24 cellular contexts compared by ENCODE assay signal in the genomic region with DNA sequence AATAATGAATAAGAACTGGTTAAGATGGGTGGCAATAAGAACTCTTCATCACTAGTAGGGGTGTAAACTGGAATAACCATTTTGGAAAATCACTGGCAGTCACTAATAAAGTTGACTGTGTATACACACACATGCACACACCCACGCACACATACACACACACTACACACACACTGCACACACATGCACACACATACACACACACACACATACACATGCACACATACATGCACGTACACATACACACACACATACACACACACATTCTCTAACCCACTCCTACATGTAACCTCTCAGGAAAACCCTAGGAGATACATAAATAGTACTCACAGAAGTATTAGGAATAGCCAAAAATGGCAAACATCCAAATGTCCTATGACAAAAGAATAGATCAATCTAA.
"Had no signal": no experiment of that assay in that cellular context is flagged by ENCODE, and none has a peak within 500 bp of the region (broad histone marks: within the 10 kb centered on the region; RNA-seq: fewer than 3 reads in every experiment).

No MANE protein-coding gene starts in this region.

- H3K27me3 Mint-ChIP-seq: IgD-negative memory B cell had no signal

- H3K27ac Mint-ChIP-seq: IgD-negative memory B cell had no signal

- H3K27ac ChIP-seq: KMS-11, SJSA1, SK-N-MC had no signal

- FAIRE-seq: HepG2, K562, RCC 7860 had no signal

- H3K4me1 Mint-ChIP-seq: IgD-negative memory B cell had no signal

- ATAC-seq: HepG2, K562 had no signal

- DNase-seq: Kasumi-1, MM.1S, NCI-H1092 treated with DMSO at 0.1 percent for 48 hours, NCI-H1436, NCI-H187, NCI-H2029, NCI-H2081 treated with DMSO at 0.1 percent for 48 hours, NCI-H2171, NCI-H226, NCI-H446, NCI-H510A, NCI-H524 treated with DMSO at 0.1 percent for 48 hours, NCI-H69, NCI-H774, Right ventricle myocardium superior, RPMI8226, SIG-M5 had no signal
